Comparison of ENCODE assay signal across 8 cellular contexts in the genomic region with DNA sequence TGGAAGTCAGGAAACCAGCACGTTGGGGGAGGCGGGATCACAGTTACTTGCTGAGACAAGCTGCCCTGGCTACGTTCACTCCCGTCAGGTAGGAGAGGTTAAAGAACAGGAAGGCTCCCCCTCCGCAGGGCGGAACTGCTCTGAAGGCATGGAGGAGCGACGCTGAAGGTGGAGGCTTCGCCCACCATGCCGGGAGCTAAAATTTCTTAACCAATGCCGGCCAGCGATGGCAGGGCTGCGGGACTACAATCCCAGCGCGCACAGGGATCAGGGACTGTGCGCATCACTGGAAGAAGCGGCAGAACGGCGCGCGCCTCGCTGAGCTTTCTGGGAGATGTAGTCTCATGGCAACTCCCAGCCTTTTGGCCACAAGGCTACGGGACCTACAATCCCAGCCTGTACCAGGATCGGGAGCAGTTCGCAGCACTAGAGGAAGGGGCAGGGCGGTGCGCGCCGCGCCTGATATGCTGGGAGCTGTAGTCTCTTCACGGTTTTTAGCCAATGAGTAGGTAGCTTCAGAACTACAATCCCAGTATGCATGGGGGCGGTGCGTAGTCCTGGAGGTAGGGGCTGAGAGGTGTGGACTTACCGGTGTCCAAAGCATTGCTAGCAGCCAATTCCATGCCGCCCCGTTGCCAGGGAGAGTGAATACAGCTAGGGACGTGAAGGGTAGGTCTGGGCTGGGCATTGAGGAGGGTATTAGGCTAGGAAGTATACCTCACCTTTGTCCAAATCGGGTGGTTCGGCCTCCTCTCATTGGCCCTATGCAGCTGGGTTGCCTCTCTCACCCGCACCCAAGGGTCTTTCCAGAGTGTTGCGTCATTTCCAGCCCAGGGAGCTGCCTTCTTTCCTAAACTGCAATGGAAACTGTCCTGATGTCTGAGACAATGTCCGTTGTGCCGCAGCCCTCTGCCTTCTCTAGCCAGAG. TPM values are rescaled to one million over a fixed set of nuclear protein-coding genes. Genes with fewer than 3 reads are reported as not detected.
A peak's percentile ranks its signal among the peaks of the same experiment; 100 is the strongest.
DNase-seq lines count a peak whose midpoint lies in the region; ATAC-seq, FAIRE-seq and TF ChIP-seq lines count a peak whose summit lies in the region.

No MANE protein-coding gene starts in this region.

- FAIRE-seq in islet of Langerhans (lab: Jason Lieb, UNC): peak; percentile 86

- H3K4me3 ChIP-seq in spleen: peak overlapping the region; percentile 48 to 91 (median 62)

- H3K4me1 ChIP-seq in spleen: peaks cover 0 to 13% (median 4%) of the 10 kb centered on the region in 6 donors

- H3K9me3 ChIP-seq in spleen: peaks cover 0 to 18% (median 0%) of the 10 kb centered on the region in 8 donors

- peak overlapping the region; percentile 21 to 87 (median 74) for H3K27ac ChIP-seq in spleen

- ATAC-seq in HG02642 (IDR thresholded peaks at IDR 0.05; ENCODE audit: poor library complexity, unreplicated experiment) (peak; percentile 95), GM19035 (IDR thresholded peaks at IDR 0.05; ENCODE audit: unreplicated experiment) (no peak)

- H3K36me3 ChIP-seq in spleen: no peaks in the 10 kb centered on the region

- TF ChIP-seq CTCF in spleen (IDR thresholded peaks at IDR 0.05 in 8 of 11, conservative IDR thresholded peaks at IDR 0.05 in 3 of 11): peak in 2 of 11 experiments; percentile 11 to 22

- DNase-seq in GM04503 (ENCODE audit: low read depth): peak; percentile 92
- DNase-seq in NCI-H187 treated with DMSO at 0.1 percent for 48 hours (lab: John Stamatoyannopoulos, UW): peak; percentile 81
- peak; percentile 34 for DNase-seq in activated CD4-positive, CD25-positive, alpha-beta regulatory T cell treated with anti-CD3 and anti-CD28 coated beads, Interleukin-2, amount 50 U/mL, for 16 hours (ENCODE audit: low read depth, low spot score)
- peak; percentile 96 for DNase-seq in cerebellum (ENCODE audit: low spot score)
- DNase-seq in spleen: peak; percentile 92

- WGBS in spleen, 5 donors: 0 to 1% (median 1%) methylated on average over 15 to 43 of the region's 43 CpGs

- H3K27me3 ChIP-seq in spleen (replicated peaks in 1 of 7): no peaks in the 10 kb centered on the region

- intact Hi-C loops in spleen (cut with DNase I; ENCODE audit: low total_unique reads): no loop called here

- no peak for TF ChIP-seq POLR2A in spleen (IDR thresholded peaks at IDR 0.05)

RNA-seq across cellular contexts. Expression of a gene that starts 12.8 kb away (rescaled TPM):
- total RNA-seq in cerebellum: 14.2 TPM
- total RNA-seq in spleen: 1 to 10 TPM; 4.4 to 9.7 (median 7.0) TPM
- polyA plus RNA-seq in spleen: 10 to 100 TPM in 1 of 3 donors, 1 to 10 TPM in 2; 3.7 to 14.2 (median 7.3) TPM

RNA-seq across cellular contexts. Expression of a gene that starts 25.7 kb away (rescaled TPM):
- total RNA-seq in cerebellum (7.3 TPM), spleen (10 to 100 TPM in 2 of 7 donors, 1 to 10 TPM in 5; 2.7 to 12.3 (median 5.1) TPM)
- 1 to 10 TPM; 2.9 to 3.9 (median 2.9) TPM for polyA plus RNA-seq in spleen

Comparison
In these comparisons a context has a peak if more than half of its experiments do, and no peak if none do; other contexts are left out.
1. DNase-seq: peak in every context shown above with its lines; median percentile 96 in cerebellum; 92 in GM04503; 92 in spleen; 81 in NCI-H187 treated with DMSO at 0.1 percent for 48 hours; 34 in activated CD4-positive, CD25-positive, alpha-beta regulatory T cell treated with anti-CD3 and anti-CD28 coated beads, Interleukin-2, amount 50 U/mL, for 16 hours.